In genomic region chr3:135081451-135082434, GRCh38 we compare ENCODE assay signal across 20 cellular contexts.
DNase-seq lines count a peak whose midpoint lies in the region; ATAC-seq, FAIRE-seq and TF ChIP-seq lines count a peak whose summit lies in the region.
"Had no signal": no experiment of that assay in that cellular context is flagged by ENCODE, and none has a peak within 500 bp of the region (broad histone marks: within the 10 kb centered on the region; RNA-seq: fewer than 3 reads in every experiment).

No MANE protein-coding gene starts in this region.

- no peaks in the 10 kb centered on the region for H3K27me3 ChIP-seq in GM23338 (ENCODE audit: insufficient read depth)

- DNase-seq in DMS 273 (lab: John Stamatoyannopoulos, UW; ENCODE audit: unreplicated experiment) = peak; percentile 85
- DNase-seq in GM23338 (ENCODE audit: low spot score) = no peak
- DNase-seq in glutamatergic neuron = peak; percentile 45
- DNase-seq in RCC 7860 (ENCODE audit: low spot score) = no peak
- DNase-seq in NCI-H82 (lab: John Stamatoyannopoulos, UW) = no peak
- DNase-seq: ACHN; CD8-positive, alpha-beta T cell; GDM1; NCI-H1105; NCI-H2081 treated with DMSO at 0.1 percent for 48 hours; NCI-H446 treated with DMSO at 0.1 percent for 48 hours; PC-9 had no signal

- peaks cover 15% of the 10 kb centered on the region for H3K27me3 Mint-ChIP-seq in GM23338 (ENCODE audit: insufficient read depth, low read depth, poor library complexity)
- no peaks in the 10 kb centered on the region for H3K27me3 Mint-ChIP-seq in brain
- H3K27me3 Mint-ChIP-seq in glutamatergic neuron (ENCODE audit: unreplicated experiment) = peaks cover 5% of the 10 kb centered on the region

- H3K36me3 ChIP-seq in GM23338 (ENCODE audit: insufficient read depth) = no peaks in the 10 kb centered on the region

- no peaks in the 10 kb centered on the region for H3F3A ChIP-seq in GM23338 (replicated peaks; ENCODE audit: low read depth)

- ATAC-seq in GM23338 = no peak
- no peak for ATAC-seq in HG03139 (IDR thresholded peaks at IDR 0.05; ENCODE audit: unreplicated experiment)
- ATAC-seq: CD8-positive, alpha-beta T cell; HCT116; SK-N-SH treated with all-trans-retinoic acid at 6 μM for 48 hours had no signal

- H3K9me3 Mint-ChIP-seq in GM23338 = no peaks in the 10 kb centered on the region; the same call in 2 of the 3 replicates
- H3K9me3 Mint-ChIP-seq in brain = peaks cover 0 to 5% (median 2%) of the 10 kb centered on the region in 5 experiments
- peaks cover 10% of the 10 kb centered on the region for H3K9me3 Mint-ChIP-seq in glutamatergic neuron (ENCODE audit: unreplicated experiment)
- H3K9me3 Mint-ChIP-seq: CD8-positive, alpha-beta T cell had no signal

- H3K4me3 Mint-ChIP-seq in GM23338 (no peak overlapping the region), brain (peak overlapping the region in 1 of 5 experiments; percentile 31), glutamatergic neuron (ENCODE audit: unreplicated experiment) (peak overlapping the region; percentile 18)
- H3K4me3 Mint-ChIP-seq: CD8-positive, alpha-beta T cell had no signal

- H3K4me1 ChIP-seq in GM23338 (ENCODE audit: insufficient read depth) = peaks cover 15% of the 10 kb centered on the region

- H3K27ac Mint-ChIP-seq in GM23338 (peak overlapping the region; percentile 7; the same call in 1 of the 2 replicates), brain (peak overlapping the region in 4 of 5 experiments; percentile 17 to 95 (median 62)), glutamatergic neuron (ENCODE audit: unreplicated experiment) (peak overlapping the region; percentile 71)
- H3K27ac Mint-ChIP-seq: CD8-positive, alpha-beta T cell had no signal

- H3K4me3 ChIP-seq in GM23338 = no peak overlapping the region
- H3K4me3 ChIP-seq: PC-9 had no signal

- no peak overlapping the region for H3K4me2 ChIP-seq in GM23338
- H3K4me2 ChIP-seq: KMS-11, PC-9 had no signal

- no peak for TF ChIP-seq CTCF in GM23338 (conservative IDR thresholded peaks at IDR 0.05; ENCODE audit: low read depth in 2 of 2)
- no peak for TF ChIP-seq CTCF in brain (conservative IDR thresholded peaks at IDR 0.05)
- TF ChIP-seq CTCF in glutamatergic neuron (IDR thresholded peaks at IDR 0.05; ENCODE audit: partially characterized antibody, unreplicated experiment) = no peak

- no peaks in the 10 kb centered on the region for H4K20me1 ChIP-seq in GM23338 (replicated peaks; ENCODE audit: insufficient read depth)

- no peaks in the 10 kb centered on the region for H3K36me3 Mint-ChIP-seq in GM23338 (ENCODE audit: low read depth)
- H3K36me3 Mint-ChIP-seq in brain = peaks cover 1% of the 10 kb centered on the region
- peaks cover 2% of the 10 kb centered on the region for H3K36me3 Mint-ChIP-seq in glutamatergic neuron (ENCODE audit: unreplicated experiment)
- H3K36me3 Mint-ChIP-seq: CD8-positive, alpha-beta T cell had no signal

- no peaks in the 10 kb centered on the region for H3K79me2 ChIP-seq in GM23338 (replicated peaks; ENCODE audit: insufficient read depth)

- H2AFZ ChIP-seq in GM23338 = no peak overlapping the region
- H2AFZ ChIP-seq: PC-9 had no signal

- H3K9me2 ChIP-seq in GM23338 (ENCODE audit: insufficient read depth) = peaks cover 13% of the 10 kb centered on the region; the same call in 1 of the 2 replicates

- FAIRE-seq in RCC 7860 (lab: Jason Lieb, UNC) = no peak
- FAIRE-seq: GM18507, H1 had no signal

- H3K27ac ChIP-seq in GM23338 (ENCODE audit: low read depth) = no peak overlapping the region
- H3K27ac ChIP-seq: KMS-11, PC-9, RWPE1 had no signal

- H3K4me1 Mint-ChIP-seq in GM23338 = peaks cover 36% of the 10 kb centered on the region
- H3K4me1 Mint-ChIP-seq in brain = peaks cover 53% of the 10 kb centered on the region
- peaks cover 21% of the 10 kb centered on the region for H3K4me1 Mint-ChIP-seq in glutamatergic neuron (ENCODE audit: low read depth, unreplicated experiment)

TF ChIP-seq in GM23338, 12 proteins besides CTCF, POLR2A, EP300 and RAD21 (continues in another document):
- TF ChIP-seq, protein P1, sequence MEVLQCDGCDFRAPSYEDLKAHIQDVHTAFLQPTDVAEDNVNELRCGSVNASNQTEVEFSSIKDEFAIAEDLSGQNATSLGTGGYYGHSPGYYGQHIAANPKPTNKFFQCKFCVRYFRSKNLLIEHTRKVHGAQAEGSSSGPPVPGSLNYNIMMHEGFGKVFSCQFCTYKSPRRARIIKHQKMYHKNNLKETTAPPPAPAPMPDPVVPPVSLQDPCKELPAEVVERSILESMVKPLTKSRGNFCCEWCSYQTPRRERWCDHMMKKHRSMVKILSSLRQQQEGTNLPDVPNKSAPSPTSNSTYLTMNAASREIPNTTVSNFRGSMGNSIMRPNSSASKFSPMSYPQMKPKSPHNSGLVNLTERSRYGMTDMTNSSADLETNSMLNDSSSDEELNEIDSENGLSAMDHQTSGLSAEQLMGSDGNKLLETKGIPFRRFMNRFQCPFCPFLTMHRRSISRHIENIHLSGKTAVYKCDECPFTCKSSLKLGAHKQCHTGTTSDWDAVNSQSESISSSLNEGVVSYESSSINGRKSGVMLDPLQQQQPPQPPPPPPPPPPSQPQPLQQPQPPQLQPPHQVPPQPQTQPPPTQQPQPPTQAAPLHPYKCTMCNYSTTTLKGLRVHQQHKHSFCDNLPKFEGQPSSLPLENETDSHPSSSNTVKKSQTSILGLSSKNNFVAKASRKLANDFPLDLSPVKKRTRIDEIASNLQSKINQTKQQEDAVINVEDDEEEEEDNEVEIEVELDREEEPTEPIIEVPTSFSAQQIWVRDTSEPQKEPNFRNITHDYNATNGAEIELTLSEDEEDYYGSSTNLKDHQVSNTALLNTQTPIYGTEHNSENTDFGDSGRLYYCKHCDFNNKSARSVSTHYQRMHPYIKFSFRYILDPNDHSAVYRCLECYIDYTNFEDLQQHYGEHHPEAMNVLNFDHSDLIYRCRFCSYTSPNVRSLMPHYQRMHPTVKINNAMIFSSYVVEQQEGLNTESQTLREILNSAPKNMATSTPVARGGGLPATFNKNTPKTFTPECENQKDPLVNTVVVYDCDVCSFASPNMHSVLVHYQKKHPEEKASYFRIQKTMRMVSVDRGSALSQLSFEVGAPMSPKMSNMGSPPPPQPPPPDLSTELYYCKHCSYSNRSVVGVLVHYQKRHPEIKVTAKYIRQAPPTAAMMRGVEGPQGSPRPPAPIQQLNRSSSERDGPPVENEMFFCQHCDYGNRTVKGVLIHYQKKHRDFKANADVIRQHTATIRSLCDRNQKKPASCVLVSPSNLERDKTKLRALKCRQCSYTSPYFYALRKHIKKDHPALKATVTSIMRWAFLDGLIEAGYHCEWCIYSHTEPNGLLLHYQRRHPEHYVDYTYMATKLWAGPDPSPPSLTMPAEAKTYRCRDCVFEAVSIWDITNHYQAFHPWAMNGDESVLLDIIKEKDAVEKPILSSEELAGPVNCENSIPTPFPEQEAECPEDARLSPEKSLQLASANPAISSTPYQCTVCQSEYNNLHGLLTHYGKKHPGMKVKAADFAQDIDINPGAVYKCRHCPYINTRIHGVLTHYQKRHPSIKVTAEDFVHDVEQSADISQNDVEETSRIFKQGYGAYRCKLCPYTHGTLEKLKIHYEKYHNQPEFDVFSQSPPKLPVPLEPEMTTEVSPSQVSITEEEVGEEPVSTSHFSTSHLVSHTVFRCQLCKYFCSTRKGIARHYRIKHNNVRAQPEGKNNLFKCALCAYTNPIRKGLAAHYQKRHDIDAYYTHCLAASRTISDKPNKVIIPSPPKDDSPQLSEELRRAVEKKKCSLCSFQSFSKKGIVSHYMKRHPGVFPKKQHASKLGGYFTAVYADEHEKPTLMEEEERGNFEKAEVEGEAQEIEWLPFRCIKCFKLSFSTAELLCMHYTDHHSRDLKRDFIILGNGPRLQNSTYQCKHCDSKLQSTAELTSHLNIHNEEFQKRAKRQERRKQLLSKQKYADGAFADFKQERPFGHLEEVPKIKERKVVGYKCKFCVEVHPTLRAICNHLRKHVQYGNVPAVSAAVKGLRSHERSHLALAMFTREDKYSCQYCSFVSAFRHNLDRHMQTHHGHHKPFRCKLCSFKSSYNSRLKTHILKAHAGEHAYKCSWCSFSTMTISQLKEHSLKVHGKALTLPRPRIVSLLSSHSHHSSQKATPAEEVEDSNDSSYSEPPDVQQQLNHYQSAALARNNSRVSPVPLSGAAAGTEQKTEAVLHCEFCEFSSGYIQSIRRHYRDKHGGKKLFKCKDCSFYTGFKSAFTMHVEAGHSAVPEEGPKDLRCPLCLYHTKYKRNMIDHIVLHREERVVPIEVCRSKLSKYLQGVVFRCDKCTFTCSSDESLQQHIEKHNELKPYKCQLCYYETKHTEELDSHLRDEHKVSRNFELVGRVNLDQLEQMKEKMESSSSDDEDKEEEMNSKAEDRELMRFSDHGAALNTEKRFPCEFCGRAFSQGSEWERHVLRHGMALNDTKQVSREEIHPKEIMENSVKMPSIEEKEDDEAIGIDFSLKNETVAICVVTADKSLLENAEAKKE (CRISPR knock-in tag; IDR thresholded peaks at IDR 0.05) = no peak
- TF ChIP-seq ZNF114 (CRISPR knock-in tag; IDR thresholded peaks at IDR 0.05) (no peak), JUNB (IDR thresholded peaks at IDR 0.05; ENCODE audit: unreplicated experiment) (no peak), NANOG (IDR thresholded peaks at IDR 0.05; ENCODE audit: borderline replicate concordance) (no peak), CREB1 (CRISPR knock-in tag; IDR thresholded peaks at IDR 0.05; ENCODE audit: low read depth) (no peak), POLR2AphosphoS5 (IDR thresholded peaks at IDR 0.05; ENCODE audit: low read depth) (no peak)
- TF ChIP-seq, protein P2, sequence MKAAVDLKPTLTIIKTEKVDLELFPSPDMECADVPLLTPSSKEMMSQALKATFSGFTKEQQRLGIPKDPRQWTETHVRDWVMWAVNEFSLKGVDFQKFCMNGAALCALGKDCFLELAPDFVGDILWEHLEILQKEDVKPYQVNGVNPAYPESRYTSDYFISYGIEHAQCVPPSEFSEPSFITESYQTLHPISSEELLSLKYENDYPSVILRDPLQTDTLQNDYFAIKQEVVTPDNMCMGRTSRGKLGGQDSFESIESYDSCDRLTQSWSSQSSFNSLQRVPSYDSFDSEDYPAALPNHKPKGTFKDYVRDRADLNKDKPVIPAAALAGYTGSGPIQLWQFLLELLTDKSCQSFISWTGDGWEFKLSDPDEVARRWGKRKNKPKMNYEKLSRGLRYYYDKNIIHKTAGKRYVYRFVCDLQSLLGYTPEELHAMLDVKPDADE (IDR thresholded peaks at IDR 0.05) = no peak

Comparison
In these comparisons a context has a peak if more than half of its experiments do, and no peak if none do; other contexts are left out.
1. DNase-seq: peak in DMS 273 (single experiment) and glutamatergic neuron (single experiment); none in GM23338 (single experiment), RCC 7860 (single experiment) and NCI-H82 (single experiment).
2. H3K27ac Mint-ChIP-seq: peak in every context shown above with its lines; median percentile 71 in glutamatergic neuron; 62 in brain; 7 in GM23338.